ENCODE assay signal across 12 cellular contexts in the genomic region with DNA sequence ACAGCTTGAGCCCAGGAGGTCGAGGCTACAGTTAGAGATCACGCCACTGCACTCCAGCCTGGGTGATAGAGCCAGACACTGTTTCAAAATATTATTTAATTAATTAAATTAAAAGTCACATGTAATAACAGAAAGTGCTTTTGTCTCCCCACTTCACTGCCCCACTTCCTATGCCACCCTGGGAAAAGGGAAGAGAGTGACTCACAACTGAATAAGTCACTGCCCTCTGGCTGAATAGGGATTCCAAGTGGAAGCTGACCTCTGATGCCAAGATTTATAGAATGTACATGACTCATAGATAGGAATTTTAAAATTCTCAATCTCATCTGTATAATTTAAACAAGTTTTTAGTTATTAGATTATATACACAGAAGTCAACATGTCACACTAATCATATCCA. TPM values are rescaled to one million over a fixed set of nuclear protein-coding genes. Genes with fewer than 3 reads are reported as not detected.
DNase-seq lines count a peak whose midpoint lies in the region; TF ChIP-seq lines count a peak whose summit lies in the region.
"Had no signal": no experiment of that assay in that cellular context is flagged by ENCODE, and none has a peak within 500 bp of the region (broad histone marks: within the 10 kb centered on the region; RNA-seq: fewer than 3 reads in every experiment).

No MANE protein-coding gene starts in this region.

- DNase-seq in GM23248 (peak; percentile 86), SK-MEL-5 (ENCODE audit: low read depth, low spot score) (peak; percentile 19), fibroblast of mammary gland (ENCODE audit: low read depth) (peak; percentile 54), smooth muscle cell (lab: John Stamatoyannopoulos, UW; ENCODE audit: unreplicated experiment) (no peak), HuH-7 (ENCODE audit: low spot score) (no peak), hypothalamus (lab: John Stamatoyannopoulos, UW) (no peak), cortex of kidney (lab: John Stamatoyannopoulos, UW) (no peak), medulla oblongata (ENCODE audit: extremely low spot score) (no peak)
- DNase-seq: dorsolateral prefrontal cortex, NCI-H510A treated with DMSO at 0.1 percent for 48 hours, right cardiac atrium had no signal

- WGBS in GM23248 (ENCODE audit: low coverage in 1 of 2, low lambda C conversion rate in 2 of 2, missing lambda C conversion rate in 2 of 2), 2 experiments = 16 to 18% methylated on average over 2 of the region's 2 CpGs
- 79% methylated on average over 2 of the region's 2 CpGs for WGBS in smooth muscle cell (ENCODE audit: low lambda C conversion rate)

- H3K9me2 ChIP-seq in GM23248 (ENCODE audit: insufficient read depth) = no peaks in the 10 kb centered on the region

- H2AFZ ChIP-seq in GM23248 = no peak overlapping the region
- H2AFZ ChIP-seq in smooth muscle cell (ENCODE audit: low read depth) = no peak overlapping the region

- H3K27me3 ChIP-seq in GM23248 (replicated peaks; ENCODE audit: insufficient read depth) (no peaks in the 10 kb centered on the region), smooth muscle cell (ENCODE audit: low read depth) (no peaks in the 10 kb centered on the region)
- H3K27me3 ChIP-seq: dorsolateral prefrontal cortex had no signal

- in situ Hi-C loops in GM23248 (cut with MboI) = no loop called here
- in situ Hi-C loops in SK-MEL-5 (cut with HindIII; ENCODE audit: low pct_unique_long_range_greater_than_20kb, low sequenced_read_pairs) = no loop called here

- H4K20me1 ChIP-seq in GM23248 (ENCODE audit: insufficient read depth) = no peaks in the 10 kb centered on the region
- H4K20me1 ChIP-seq in smooth muscle cell (ENCODE audit: low read depth) = no peaks in the 10 kb centered on the region

- H3K9me3 ChIP-seq in GM23248 (ENCODE audit: low read depth) (no peaks in the 10 kb centered on the region), smooth muscle cell (replicated peaks; ENCODE audit: low read depth) (no peaks in the 10 kb centered on the region)

- H3F3A ChIP-seq in GM23248 (ENCODE audit: insufficient read depth) = peaks cover 9% of the 10 kb centered on the region; the same call in 1 of the 2 replicates
- H3F3A ChIP-seq in smooth muscle cell (ENCODE audit: low read depth) = peaks cover 10% of the 10 kb centered on the region

- H3K9ac ChIP-seq in GM23248 = no peak overlapping the region
- peak overlapping the region; percentile 47 for H3K9ac ChIP-seq in smooth muscle cell (ENCODE audit: low read depth)

- H3K4me3 ChIP-seq in GM23248 = no peak overlapping the region
- H3K4me3 ChIP-seq in fibroblast of mammary gland (ENCODE audit: control insufficient read depth, low read depth, low read length) = no peak overlapping the region
- H3K4me3 ChIP-seq in smooth muscle cell = peak overlapping the region; percentile 21

- no peak for TF ChIP-seq CTCF in fibroblast of mammary gland (conservative IDR thresholded peaks at IDR 0.05; ENCODE audit: control insufficient read depth, insufficient read depth, low read depth, low read length)
- no peak for TF ChIP-seq CTCF in smooth muscle cell (IDR thresholded peaks at IDR 0.05; ENCODE audit: borderline replicate concordance, insufficient read depth, poor library complexity, severe bottlenecking)

- H3K4me2 ChIP-seq in GM23248 (ENCODE audit: unreplicated experiment) = no peak overlapping the region
- H3K4me2 ChIP-seq in smooth muscle cell = peak overlapping the region; percentile 83

- no peaks in the 10 kb centered on the region for H3K36me3 ChIP-seq in GM23248 (ENCODE audit: low read depth)
- peaks cover 16% of the 10 kb centered on the region for H3K36me3 ChIP-seq in smooth muscle cell (ENCODE audit: low read depth)

- peaks cover 20% of the 10 kb centered on the region for H3K4me1 ChIP-seq in GM23248 (ENCODE audit: insufficient read depth)
- peaks cover 4% of the 10 kb centered on the region for H3K4me1 ChIP-seq in smooth muscle cell (ENCODE audit: low read depth)

- H3K79me2 ChIP-seq in GM23248 (ENCODE audit: insufficient read depth) (no peaks in the 10 kb centered on the region), smooth muscle cell (ENCODE audit: low read depth) (peaks cover 19% of the 10 kb centered on the region)

- H3K27ac ChIP-seq in GM23248 (peak overlapping the region; percentile 57), smooth muscle cell (ENCODE audit: low read depth) (peak overlapping the region; percentile 86)

RNA-seq across cellular contexts. Expression of a gene that starts 22.2 kb away (rescaled TPM):
- not detected in 2 replicates for total RNA-seq in GM23248 (2014; rRNA removed; shearing (Covaris generic))
- polyA plus RNA-seq in GM23248 (2016; fragmentation: Nextera tagmentation; extraction: Ambion mirVana) (not detected in 2 replicates), smooth muscle cell (0.21 TPM in 1 of 2 replicates, not detected in the other)
- not detected in 2 replicates for total RNA-seq in SK-MEL-5 (2014; rRNA removed; shearing (Covaris generic))
- polyA plus RNA-seq in SK-MEL-5 (2015; cell fraction: cytosol; rRNA removed) = 0.38 TPM in 1 of 2 replicates, not detected in the other
- polyA plus RNA-seq in SK-MEL-5 (2015; cell fraction: nucleus; rRNA removed) = not detected in 2 replicates
- 0.09 and 0.27 TPM in 2 replicates for total RNA-seq in smooth muscle cell
- total RNA-seq: right cardiac atrium; T-helper 2 cell treated with Interferon-gamma antibody and Interleukin-4, amounts not matched to agents 100 ng/mL and 5 ng/mL, for 36 hours had no signal
- polyA plus RNA-seq: right cardiac atrium had no signal

RNA-seq across cellular contexts. Expression of a gene that starts 28.8 kb away (rescaled TPM):
- 3.0 and 6.7 TPM in 2 replicates for total RNA-seq in GM23248 (2014; rRNA removed; shearing (Covaris generic))
- polyA plus RNA-seq in GM23248 (2016; fragmentation: Nextera tagmentation; extraction: Ambion mirVana) (4.3 and 4.7 TPM in 2 replicates), smooth muscle cell (5.6 and 9.1 TPM in 2 replicates)
- 9.0 and 9.1 TPM in 2 replicates for total RNA-seq in SK-MEL-5 (2014; rRNA removed; shearing (Covaris generic))
- 3.0 and 3.4 TPM in 2 replicates for polyA plus RNA-seq in SK-MEL-5 (2015; cell fraction: cytosol; rRNA removed)
- polyA plus RNA-seq in SK-MEL-5 (2015; cell fraction: nucleus; rRNA removed) = 2.8 and 4.8 TPM in 2 replicates
- 9.2 and 17.9 TPM in 2 replicates for total RNA-seq in smooth muscle cell

RNA-seq across cellular contexts. Expression of a gene that starts 53.1 kb away (rescaled TPM):
- total RNA-seq in GM23248 (2014; rRNA removed; shearing (Covaris generic)) = not detected in 2 replicates
- polyA plus RNA-seq in GM23248 (2016; fragmentation: Nextera tagmentation; extraction: Ambion mirVana) (not detected in 2 replicates), smooth muscle cell (not detected in 2 replicates)
- 0.08 and 0.18 TPM in 2 replicates for total RNA-seq in SK-MEL-5 (2014; rRNA removed; shearing (Covaris generic))
- polyA plus RNA-seq in SK-MEL-5 (2015; cell fraction: cytosol; rRNA removed) = 0.30 TPM in 1 of 2 replicates, not detected in the other
- not detected in 2 replicates for polyA plus RNA-seq in SK-MEL-5 (2015; cell fraction: nucleus; rRNA removed)
- total RNA-seq in smooth muscle cell = 0.09 TPM in 2 replicates
- total RNA-seq: right cardiac atrium; T-helper 2 cell treated with Interferon-gamma antibody and Interleukin-4, amounts not matched to agents 100 ng/mL and 5 ng/mL, for 36 hours had no signal
- polyA plus RNA-seq: right cardiac atrium had no signal

Comparison
In these comparisons a context has a peak if more than half of its experiments do, and no peak if none do; other contexts are left out.
1. DNase-seq: peak in GM23248 (single experiment), SK-MEL-5 (single experiment) and fibroblast of mammary gland (single experiment); none in smooth muscle cell (single experiment), HuH-7 (single experiment), hypothalamus (0 of 51), cortex of kidney (single experiment) and medulla oblongata (single experiment).